10 cellular contexts compared by ENCODE assay signal in genomic region chr12:11718768-11719253, GRCh38.
DNase-seq lines count a peak whose midpoint lies in the region; ATAC-seq and TF ChIP-seq lines count a peak whose summit lies in the region.
"Had no signal": no experiment of that assay in that cellular context is flagged by ENCODE, and none has a peak within 500 bp of the region (broad histone marks: within the 10 kb centered on the region; RNA-seq: fewer than 3 reads in every experiment).

No MANE protein-coding gene starts in this region.

- H3K27me3 Mint-ChIP-seq in brain (no peaks in the 10 kb centered on the region), type B pancreatic cell (no peaks in the 10 kb centered on the region)
- H3K27me3 Mint-ChIP-seq in activated CD4-positive, alpha-beta memory T cell treated with anti-CD3 and anti-CD28 coated beads for 36 hours: no peaks in the 10 kb centered on the region
- H3K27me3 Mint-ChIP-seq: activated naive CD4-positive, alpha-beta T cell treated with anti-CD3 and anti-CD28 coated beads, Interleukin-2, amount 50 U/mL, for 24 hours had no signal

- no peak for DNase-seq in activated naive CD4-positive, alpha-beta T cell treated with anti-CD3 and anti-CD28 coated beads, Interleukin-2, amount 50 U/mL, for 72 hours (ENCODE audit: low spot score in 2 of 2)
- DNase-seq in activated naive CD4-positive, alpha-beta T cell treated with Interleukin-2 at 50 U/mL for 16 hours: no peak
- DNase-seq in hepatocyte (ENCODE audit: low spot score) (no peak), type B pancreatic cell (ENCODE audit: extremely low spot score, unreplicated experiment) (no peak)
- no peak for DNase-seq in activated CD4-positive, alpha-beta memory T cell treated with anti-CD3 and anti-CD28 coated beads for 36 hours
- DNase-seq: SW 1271 had no signal

- H3K4me3 ChIP-seq in hepatocyte: no peak overlapping the region

- H3K4me3 Mint-ChIP-seq in brain (peak overlapping the region in 1 of 5 experiments; percentile 48), type B pancreatic cell (no peak overlapping the region)
- no peak overlapping the region for H3K4me3 Mint-ChIP-seq in activated CD4-positive, alpha-beta memory T cell treated with anti-CD3 and anti-CD28 coated beads for 36 hours
- H3K4me3 Mint-ChIP-seq: activated naive CD4-positive, alpha-beta T cell treated with anti-CD3 and anti-CD28 coated beads, Interleukin-2, amount 50 U/mL, for 24 hours had no signal

- no peak for TF ChIP-seq CTCF in brain (conservative IDR thresholded peaks at IDR 0.05)
- TF ChIP-seq CTCF in hepatocyte (IDR thresholded peaks at IDR 0.05; ENCODE audit: poor library complexity): no peak
- no peak for TF ChIP-seq CTCF in type B pancreatic cell (conservative IDR thresholded peaks at IDR 0.05)

- POLR2A ChIA-PET in activated CD4-positive, alpha-beta memory T cell treated with anti-CD3 and anti-CD28 coated beads for 36 hours (lab: Charles Lee): interaction anchor here (0.7 kb wide), 1 partner anchor 18 kb away, joined by 5 read pairs; no protein-coding TSS in a partner anchor

- H3K4me2 ChIP-seq in hepatocyte: no peak overlapping the region

- no peaks in the 10 kb centered on the region for H3K9me3 ChIP-seq in hepatocyte (ENCODE audit: low read depth)

- WGBS in hepatocyte (ENCODE audit: low lambda C conversion rate, missing lambda C conversion rate): 53% methylated on average over 6 of the region's 6 CpGs

- H3K27ac Mint-ChIP-seq in activated naive CD4-positive, alpha-beta T cell treated with anti-CD3 and anti-CD28 coated beads, Interleukin-2, amount 50 U/mL, for 72 hours: peak overlapping the region; percentile 29 to 40
- H3K27ac Mint-ChIP-seq in brain: peak overlapping the region; percentile 63 to 96 (median 87)
- H3K27ac Mint-ChIP-seq in type B pancreatic cell: peak overlapping the region; percentile 33
- no peak overlapping the region for H3K27ac Mint-ChIP-seq in activated CD4-positive, alpha-beta memory T cell treated with anti-CD3 and anti-CD28 coated beads for 36 hours
- H3K27ac Mint-ChIP-seq: activated naive CD4-positive, alpha-beta T cell treated with anti-CD3 and anti-CD28 coated beads, Interleukin-2, amount 50 U/mL, for 24 hours had no signal

- H3K36me3 Mint-ChIP-seq in activated naive CD4-positive, alpha-beta T cell treated with anti-CD3 and anti-CD28 coated beads, Interleukin-2, amount 50 U/mL, for 72 hours: peaks cover 0 to 62% of the 10 kb centered on the region in 2 donors
- H3K36me3 Mint-ChIP-seq in brain (peaks cover 15% of the 10 kb centered on the region), type B pancreatic cell (peaks cover 33% of the 10 kb centered on the region)
- H3K36me3 Mint-ChIP-seq in activated CD4-positive, alpha-beta memory T cell treated with anti-CD3 and anti-CD28 coated beads for 36 hours: peaks cover 24% of the 10 kb centered on the region

- peak in 1 of 2 donors; percentile 15 for ATAC-seq in activated naive CD4-positive, alpha-beta T cell treated with anti-CD3 and anti-CD28 coated beads, Interleukin-2, amount 50 U/mL, for 72 hours
- ATAC-seq in HG03378 (IDR thresholded peaks at IDR 0.05; ENCODE audit: unreplicated experiment) (no peak), GM21717 (IDR thresholded peaks at IDR 0.05; ENCODE audit: unreplicated experiment) (no peak)

- H3K9me2 ChIP-seq in hepatocyte (replicated peaks; ENCODE audit: insufficient read depth): no peaks in the 10 kb centered on the region

- intact Hi-C loops in activated CD4-positive, alpha-beta memory T cell treated with anti-CD3 and anti-CD28 coated beads for 36 hours (cut with micrococcal nuclease): no loop called here

- CTCF ChIA-PET in activated CD4-positive, alpha-beta memory T cell treated with anti-CD3 and anti-CD28 coated beads for 36 hours (lab: Charles Lee): no interaction called here

- H3K79me2 ChIP-seq in hepatocyte: peaks cover 48% of the 10 kb centered on the region

- H4K20me1 ChIP-seq in hepatocyte (ENCODE audit: insufficient read depth, poor library complexity, severe bottlenecking): no peaks in the 10 kb centered on the region

- H3K4me1 Mint-ChIP-seq in brain: peaks cover 44% of the 10 kb centered on the region
- peaks cover 34% of the 10 kb centered on the region for H3K4me1 Mint-ChIP-seq in type B pancreatic cell (ENCODE audit: unreplicated experiment)
- peaks cover 73% of the 10 kb centered on the region for H3K4me1 Mint-ChIP-seq in activated CD4-positive, alpha-beta memory T cell treated with anti-CD3 and anti-CD28 coated beads for 36 hours (ENCODE audit: low read depth)

- no peaks in the 10 kb centered on the region for H3K36me3 ChIP-seq in hepatocyte (replicated peaks; ENCODE audit: insufficient read depth, low read depth)

- no peak overlapping the region for H2AFZ ChIP-seq in hepatocyte

- H3K9me3 Mint-ChIP-seq in activated naive CD4-positive, alpha-beta T cell treated with anti-CD3 and anti-CD28 coated beads, Interleukin-2, amount 50 U/mL, for 72 hours: no peaks in the 10 kb centered on the region
- peaks cover 0 to 8% (median 0%) of the 10 kb centered on the region in 5 experiments for H3K9me3 Mint-ChIP-seq in brain
- H3K9me3 Mint-ChIP-seq in type B pancreatic cell: no peaks in the 10 kb centered on the region
- no peaks in the 10 kb centered on the region for H3K9me3 Mint-ChIP-seq in activated CD4-positive, alpha-beta memory T cell treated with anti-CD3 and anti-CD28 coated beads for 36 hours
- H3K9me3 Mint-ChIP-seq: activated naive CD4-positive, alpha-beta T cell treated with anti-CD3 and anti-CD28 coated beads, Interleukin-2, amount 50 U/mL, for 24 hours had no signal

- H3K27ac ChIP-seq in hepatocyte: peak overlapping the region; percentile 79

- peaks cover 27% of the 10 kb centered on the region for H3K4me1 ChIP-seq in hepatocyte (ENCODE audit: insufficient read depth)

- H3K27me3 ChIP-seq in hepatocyte: no peaks in the 10 kb centered on the region
